Comparison of ENCODE assay signal across 13 cellular contexts in the genomic region with DNA sequence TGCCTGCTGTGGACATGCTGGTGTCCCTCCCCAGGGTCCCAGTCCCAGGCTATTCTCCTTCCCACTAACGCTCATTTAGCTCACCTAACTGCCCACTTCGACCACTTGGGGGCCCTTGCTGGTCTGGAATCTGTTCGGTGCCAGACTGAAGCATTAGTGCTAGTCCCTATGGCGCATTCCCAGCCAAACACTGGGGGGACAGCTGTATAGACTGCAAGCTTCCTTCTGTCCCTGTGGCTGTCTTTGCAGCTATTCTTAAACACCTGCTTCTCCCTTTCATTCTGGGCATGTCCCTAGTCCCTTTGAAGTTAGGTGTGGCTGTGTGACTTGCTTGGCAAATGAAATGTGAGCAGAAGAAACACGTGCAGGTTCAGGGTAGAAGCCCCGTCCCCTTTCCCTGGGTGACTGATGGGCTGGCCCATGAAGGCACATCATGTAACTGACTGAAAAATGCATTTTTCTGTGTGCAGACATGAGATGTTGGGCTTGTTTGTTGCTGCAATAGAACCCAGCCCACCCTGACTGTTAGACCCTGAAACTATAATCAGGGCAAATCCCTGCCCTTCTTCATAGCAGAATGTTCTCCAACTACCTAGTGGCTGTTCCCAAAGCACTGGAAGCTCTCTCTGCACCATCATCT.
DNase-seq lines count a peak whose midpoint lies in the region; TF ChIP-seq lines count a peak whose summit lies in the region.
"Had no signal": no experiment of that assay in that cellular context is flagged by ENCODE, and none has a peak within 500 bp of the region (broad histone marks: within the 10 kb centered on the region; RNA-seq: fewer than 3 reads in every experiment).

No MANE protein-coding gene starts in this region.

- H3K4me3 ChIP-seq in epithelial cell of proximal tubule (ENCODE audit: low read depth, low read length) = no peak overlapping the region
- H3K4me3 ChIP-seq: cardiac muscle cell, heart right ventricle had no signal

- no peak for TF ChIP-seq EP300 in Ishikawa (IDR thresholded peaks at IDR 0.05; ENCODE audit: borderline replicate concordance)

- TF ChIP-seq CTCF in epithelial cell of proximal tubule (conservative IDR thresholded peaks at IDR 0.05; ENCODE audit: low read depth, low read length) = peak; percentile 6

- no peak overlapping the region for H3K27ac ChIP-seq in caudate nucleus (ENCODE audit: low read depth, low read length)
- H3K27ac ChIP-seq: cardiac muscle cell, heart right ventricle, HL-60 had no signal

- TF ChIP-seq RAD21 in Ishikawa (IDR thresholded peaks at IDR 0.05; ENCODE audit: low read depth) = peak; percentile 36

- DNase-seq in AG08395 (ENCODE audit: low spot score) (peak; percentile 0), DMS114 treated with DMSO at 0.1 percent for 48 hours (lab: John Stamatoyannopoulos, UW; ENCODE audit: unreplicated experiment) (peak; percentile 1), epithelial cell of proximal tubule (ENCODE audit: low read depth) (no peak), caudate nucleus (lab: John Stamatoyannopoulos, UW) (no peak), ureter (ENCODE audit: low spot score) (no peak)
- no peak for DNase-seq in activated CD4-positive, CD25-positive, alpha-beta regulatory T cell treated with anti-CD3 and anti-CD28 coated beads, Interleukin-2, amount 50 U/mL, for 72 hours
- no peak for DNase-seq in stimulated activated CD4-positive, alpha-beta T cell treated with anti-CD3 and anti-CD28 coated beads, Interleukin-15, amount 100 ng/mL, for 24 hours
- DNase-seq: activated naive CD4-positive, alpha-beta T cell treated with anti-CD3 and anti-CD28 coated beads, Interleukin-2, amount 50 U/mL, for 16 hours; CD4-positive, CD25-positive, alpha-beta regulatory T cell; heart right ventricle had no signal

TF ChIP-seq in Ishikawa, 13 proteins besides CTCF, POLR2A, EP300 and RAD21:
- TF ChIP-seq YY1 (IDR thresholded peaks at IDR 0.05; ENCODE audit: low read depth) (no peak), CREB1 (IDR thresholded peaks at IDR 0.05; ENCODE audit: low read depth) (no peak), TCF12 (IDR thresholded peaks at IDR 0.05; ENCODE audit: low read depth) (no peak), FOXM1 (IDR thresholded peaks at IDR 0.05; ENCODE audit: borderline replicate concordance, low read depth) (no peak), TAF1 (IDR thresholded peaks at IDR 0.05; ENCODE audit: low read depth) (no peak), EGR1 (IDR thresholded peaks at IDR 0.05) (no peak), TEAD4 (IDR thresholded peaks at IDR 0.05) (no peak), NFIC (IDR thresholded peaks at IDR 0.05) (no peak), ZBTB7A (IDR thresholded peaks at IDR 0.05; ENCODE audit: low read depth) (no peak), CEBPB (IDR thresholded peaks at IDR 0.05) (no peak)
- TF ChIP-seq, protein P1, sequence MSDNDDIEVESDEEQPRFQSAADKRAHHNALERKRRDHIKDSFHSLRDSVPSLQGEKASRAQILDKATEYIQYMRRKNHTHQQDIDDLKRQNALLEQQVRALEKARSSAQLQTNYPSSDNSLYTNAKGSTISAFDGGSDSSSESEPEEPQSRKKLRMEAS (IDR thresholded peaks at IDR 0.05) = no peak
- TF ChIP-seq, protein P2, sequence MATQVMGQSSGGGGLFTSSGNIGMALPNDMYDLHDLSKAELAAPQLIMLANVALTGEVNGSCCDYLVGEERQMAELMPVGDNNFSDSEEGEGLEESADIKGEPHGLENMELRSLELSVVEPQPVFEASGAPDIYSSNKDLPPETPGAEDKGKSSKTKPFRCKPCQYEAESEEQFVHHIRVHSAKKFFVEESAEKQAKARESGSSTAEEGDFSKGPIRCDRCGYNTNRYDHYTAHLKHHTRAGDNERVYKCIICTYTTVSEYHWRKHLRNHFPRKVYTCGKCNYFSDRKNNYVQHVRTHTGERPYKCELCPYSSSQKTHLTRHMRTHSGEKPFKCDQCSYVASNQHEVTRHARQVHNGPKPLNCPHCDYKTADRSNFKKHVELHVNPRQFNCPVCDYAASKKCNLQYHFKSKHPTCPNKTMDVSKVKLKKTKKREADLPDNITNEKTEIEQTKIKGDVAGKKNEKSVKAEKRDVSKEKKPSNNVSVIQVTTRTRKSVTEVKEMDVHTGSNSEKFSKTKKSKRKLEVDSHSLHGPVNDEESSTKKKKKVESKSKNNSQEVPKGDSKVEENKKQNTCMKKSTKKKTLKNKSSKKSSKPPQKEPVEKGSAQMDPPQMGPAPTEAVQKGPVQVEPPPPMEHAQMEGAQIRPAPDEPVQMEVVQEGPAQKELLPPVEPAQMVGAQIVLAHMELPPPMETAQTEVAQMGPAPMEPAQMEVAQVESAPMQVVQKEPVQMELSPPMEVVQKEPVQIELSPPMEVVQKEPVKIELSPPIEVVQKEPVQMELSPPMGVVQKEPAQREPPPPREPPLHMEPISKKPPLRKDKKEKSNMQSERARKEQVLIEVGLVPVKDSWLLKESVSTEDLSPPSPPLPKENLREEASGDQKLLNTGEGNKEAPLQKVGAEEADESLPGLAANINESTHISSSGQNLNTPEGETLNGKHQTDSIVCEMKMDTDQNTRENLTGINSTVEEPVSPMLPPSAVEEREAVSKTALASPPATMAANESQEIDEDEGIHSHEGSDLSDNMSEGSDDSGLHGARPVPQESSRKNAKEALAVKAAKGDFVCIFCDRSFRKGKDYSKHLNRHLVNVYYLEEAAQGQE (IDR thresholded peaks at IDR 0.05; ENCODE audit: low read depth) = no peak
- TF ChIP-seq, protein P3, sequence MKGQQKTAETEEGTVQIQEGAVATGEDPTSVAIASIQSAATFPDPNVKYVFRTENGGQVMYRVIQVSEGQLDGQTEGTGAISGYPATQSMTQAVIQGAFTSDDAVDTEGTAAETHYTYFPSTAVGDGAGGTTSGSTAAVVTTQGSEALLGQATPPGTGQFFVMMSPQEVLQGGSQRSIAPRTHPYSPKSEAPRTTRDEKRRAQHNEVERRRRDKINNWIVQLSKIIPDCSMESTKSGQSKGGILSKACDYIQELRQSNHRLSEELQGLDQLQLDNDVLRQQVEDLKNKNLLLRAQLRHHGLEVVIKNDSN (IDR thresholded peaks at IDR 0.05) = no peak

Comparison
In these comparisons a context has a peak if more than half of its experiments do, and no peak if none do; other contexts are left out.
1. DNase-seq: peak in AG08395 (single experiment) and DMS114 treated with DMSO at 0.1 percent for 48 hours (single experiment); none in epithelial cell of proximal tubule (single experiment), activated CD4-positive, CD25-positive, alpha-beta regulatory T cell treated with anti-CD3 and anti-CD28 coated beads, Interleukin-2, amount 50 U/mL, for 72 hours (single experiment), stimulated activated CD4-positive, alpha-beta T cell treated with anti-CD3 and anti-CD28 coated beads, Interleukin-15, amount 100 ng/mL, for 24 hours (single experiment), caudate nucleus (0 of 61) and ureter (single experiment).